ENCODE assay signal across 8 cellular contexts in genomic region chr1:1231400-1232223, GRCh38. TPM values are rescaled to one million over a fixed set of nuclear protein-coding genes. Genes with fewer than 3 reads are reported as not detected.
A peak's percentile ranks its signal among the peaks of the same experiment; 100 is the strongest.
DNase-seq lines count a peak whose midpoint lies in the region; ATAC-seq and TF ChIP-seq lines count a peak whose summit lies in the region.

Gene SDF4 (minus strand): TSS chr1:1232001. CDS start chr1:1228772, 3,229 bp downstream.

- DNase-seq in BE2C (peak; percentile 98), GM19240 (ENCODE audit: insufficient read length, low spot score) (peak; percentile 100), NCI-H524 (lab: John Stamatoyannopoulos, UW) (peak; percentile 84 to 91), chondrocyte (ENCODE audit: low spot score) (peak; percentile 99), kidney epithelial cell (ENCODE audit: low read depth) (peak; percentile 77)
- DNase-seq in activated CD4-positive, alpha-beta T cell treated with anti-CD3 and anti-CD28 coated beads for 36 hours: peak; percentile 98
- peak; percentile 98 for DNase-seq in stimulated activated CD4-positive, alpha-beta T cell treated with anti-CD3 and anti-CD28 coated beads, Interleukin-15, amount 100 ng/mL, for 24 hours

- H3K9me3 Mint-ChIP-seq in activated CD4-positive, alpha-beta T cell treated with anti-CD3 and anti-CD28 coated beads for 36 hours (ENCODE audit: low read depth): no peaks in the 10 kb centered on the region
- no peaks in the 10 kb centered on the region for H3K9me3 Mint-ChIP-seq in chondrocyte (ENCODE audit: low read depth)

- H3K4me1 Mint-ChIP-seq in activated CD4-positive, alpha-beta T cell treated with anti-CD3 and anti-CD28 coated beads for 36 hours: peaks cover 35% of the 10 kb centered on the region
- H3K4me1 Mint-ChIP-seq in chondrocyte (ENCODE audit: low read depth): peaks cover 32% of the 10 kb centered on the region

- POLR2A ChIA-PET in activated CD4-positive, alpha-beta T cell treated with anti-CD3 and anti-CD28 coated beads for 36 hours (lab: Charles Lee): interaction anchor here (0.7 kb wide), 1 partner anchor 392 kb away, joined by 3 read pairs; no protein-coding TSS in a partner anchor

- H3K36me3 ChIP-seq in BE2C (peaks cover 37% of the 10 kb centered on the region), kidney epithelial cell (ENCODE audit: control insufficient read depth, insufficient read depth, low read length) (peaks cover 6% of the 10 kb centered on the region)

- no peaks in the 10 kb centered on the region for H3K27me3 Mint-ChIP-seq in activated CD4-positive, alpha-beta T cell treated with anti-CD3 and anti-CD28 coated beads for 36 hours
- no peaks in the 10 kb centered on the region for H3K27me3 Mint-ChIP-seq in chondrocyte (ENCODE audit: low read depth)

- peaks cover 6% of the 10 kb centered on the region for H3K9me3 ChIP-seq in BE2C

- H3K4me3 ChIP-seq in BE2C (ENCODE audit: low read depth, low read length) (peak within 1 kb of the TSS; percentile 95), kidney epithelial cell (ENCODE audit: low read depth, low read length) (peak within 1 kb of the TSS; percentile 87)

- intact Hi-C loops in activated CD4-positive, alpha-beta T cell treated with anti-CD3 and anti-CD28 coated beads for 36 hours (cut with DNase I, micrococcal nuclease): loop anchor here (1.0 to 2.0 kb wide), 17 partner anchors 17 to 384 kb away; partner anchors contain the start of genes C1orf159 (in 2 of the 2), ATAD3A (in 1 of the 2), AURKAIP1 (in 1 of the 2) and CCNL2 (in 1 of the 2)

- no peaks in the 10 kb centered on the region for H3K27me3 ChIP-seq in BE2C
- no peaks in the 10 kb centered on the region for H3K27me3 ChIP-seq in kidney epithelial cell (ENCODE audit: control insufficient read depth, insufficient read depth, low read length)

- H3K27ac Mint-ChIP-seq in activated CD4-positive, alpha-beta T cell treated with anti-CD3 and anti-CD28 coated beads for 36 hours: peak within 1 kb of the TSS; percentile 91
- H3K27ac Mint-ChIP-seq in chondrocyte (ENCODE audit: unreplicated experiment): peak within 1 kb of the TSS; percentile 86

- CTCF ChIA-PET in activated CD4-positive, alpha-beta T cell treated with anti-CD3 and anti-CD28 coated beads for 36 hours (lab: Charles Lee): interaction anchor here (1.0 to 2.8 kb wide), 3 partner anchors 19 to 109 kb away, joined by 3 to 18 read pairs (median 5); no protein-coding TSS in a partner anchor

- peak within 1 kb of the TSS; percentile 94 for H3K4me3 Mint-ChIP-seq in activated CD4-positive, alpha-beta T cell treated with anti-CD3 and anti-CD28 coated beads for 36 hours
- peak within 1 kb of the TSS; percentile 91 for H3K4me3 Mint-ChIP-seq in chondrocyte (ENCODE audit: unreplicated experiment)

- no peak for TF ChIP-seq CTCF in BE2C (IDR thresholded peaks at IDR 0.05; ENCODE audit: low read depth, low read length)
- TF ChIP-seq CTCF in chondrocyte (IDR thresholded peaks at IDR 0.05): no peak
- TF ChIP-seq CTCF in kidney epithelial cell (IDR thresholded peaks at IDR 0.05; ENCODE audit: insufficient read depth, low read length, poor library complexity, severe bottlenecking): no peak

- peaks cover 37% of the 10 kb centered on the region for H3K36me3 Mint-ChIP-seq in activated CD4-positive, alpha-beta T cell treated with anti-CD3 and anti-CD28 coated beads for 36 hours (ENCODE audit: low read depth)
- peaks cover 7% of the 10 kb centered on the region for H3K36me3 Mint-ChIP-seq in chondrocyte (ENCODE audit: low read depth)

- peak; percentile 75 for ATAC-seq in HG03457 (IDR thresholded peaks at IDR 0.05; ENCODE audit: unreplicated experiment)
- ATAC-seq in activated CD4-positive, alpha-beta T cell treated with anti-CD3 and anti-CD28 coated beads for 36 hours: peak; percentile 98

- H3K4me1 ChIP-seq in BE2C: no peaks in the 10 kb centered on the region; the same call in 1 of the 2 replicates

RNA-seq across cellular contexts. Expression of gene SDF4, which starts in this region (rescaled TPM):
- polyA plus RNA-seq in BE2C (2012; ENCODE audit: insufficient read depth, insufficient read length, low read depth): 404 TPM
- 100 to 1,000 TPM; 108 to 128 TPM for total RNA-seq in activated CD4-positive, alpha-beta T cell treated with anti-CD3 and anti-CD28 coated beads for 36 hours
- total RNA-seq in chondrocyte (164 to 191 TPM (median 165 TPM) in 3 replicates), kidney epithelial cell (146 and 153 TPM in 2 replicates)

Comparison
In these comparisons a context has a peak if more than half of its experiments do, and no peak if none do; other contexts are left out.
1. Peak in every context shown above with its lines: DNase-seq, ATAC-seq and H3K4me3 ChIP-seq.